Comparison of ENCODE assay signal across 15 cellular contexts in genomic region chr11:125371451-125371935, GRCh38.
DNase-seq lines count a peak whose midpoint lies in the region; ATAC-seq and TF ChIP-seq lines count a peak whose summit lies in the region.
"Had no signal": no experiment of that assay in that cellular context is flagged by ENCODE, and none has a peak within 500 bp of the region (broad histone marks: within the 10 kb centered on the region; RNA-seq: fewer than 3 reads in every experiment).

No MANE protein-coding gene starts in this region.

- H3K9me3 ChIP-seq in SK-N-SH (no peaks in the 10 kb centered on the region), RWPE2 (ENCODE audit: severe bottlenecking) (no peaks in the 10 kb centered on the region), iPS DF 6.9 (ENCODE audit: control insufficient read depth, insufficient read depth, low read length) (no peaks in the 10 kb centered on the region), upper lobe of left lung (no peaks in the 10 kb centered on the region), mucosa of descending colon (no peaks in the 10 kb centered on the region)
- H3K9me3 ChIP-seq: A549, transverse colon had no signal

- no peaks in the 10 kb centered on the region for H3K9me2 ChIP-seq in SK-N-SH

- H3K4me1 ChIP-seq in SK-N-SH (ENCODE audit: control insufficient read depth in 1 of 2, insufficient read depth in 2 of 2, low read depth in 1 of 2, low read length in 1 of 2) (peaks cover 0 to 21% of the 10 kb centered on the region in 2 experiments; a peak in 1 of 4 replicates), RWPE2 (ENCODE audit: insufficient read depth, poor library complexity, severe bottlenecking) (no peaks in the 10 kb centered on the region), iPS DF 6.9 (ENCODE audit: control insufficient read depth, insufficient read depth, low read length) (peaks cover 16% of the 10 kb centered on the region), upper lobe of left lung (peaks cover 3 to 18% (median 15%) of the 10 kb centered on the region in 4 donors), mucosa of descending colon (ENCODE audit: low read depth) (no peaks in the 10 kb centered on the region)
- H3K4me1 ChIP-seq: A549, transverse colon had no signal

- H3K4me2 ChIP-seq in SK-N-SH, result no peak overlapping the region
- H3K4me2 ChIP-seq: A549 had no signal

- ATAC-seq in SK-N-SH treated with all-trans-retinoic acid at 6 μM for 48 hours (no peak), RWPE2 (ENCODE audit: low read depth) (0 out of 3 replicates have a peak, but pooled peaks have one; percentile 20), upper lobe of left lung (ENCODE audit: low FRiP score in 2 of 2) (no peak), mucosa of descending colon (no peak)
- ATAC-seq: A549; activated CD8-positive, alpha-beta memory T cell treated with anti-CD3 and anti-CD28 coated beads, Interleukin-2, amount 10 ng/mL, durations not matched to agents 7 days and 5 days had no signal

- H3F3A ChIP-seq in SK-N-SH (replicated peaks; ENCODE audit: insufficient read depth), result no peaks in the 10 kb centered on the region

- no peak overlapping the region for H3K27ac ChIP-seq in SK-N-SH (ENCODE audit: low read depth in 2 of 2, low read length in 1 of 2)
- H3K27ac ChIP-seq in RWPE2 (ENCODE audit: poor library complexity, severe bottlenecking), result no peak overlapping the region
- H3K27ac ChIP-seq in iPS DF 6.9 (ENCODE audit: low read length), result peak overlapping the region; percentile 25
- H3K27ac ChIP-seq in upper lobe of left lung, result peak overlapping the region; percentile 18 to 43 (median 40)
- H3K27ac ChIP-seq: A549, RWPE1, transverse colon had no signal

- DNase-seq in SK-N-SH (peak; percentile 46), RWPE2 (ENCODE audit: low spot score) (no peak), iPS DF 6.9 (ENCODE audit: low read depth, low spot score) (peak; percentile 81), upper lobe of left lung (no peak), NCI-H2029 treated with DMSO at 0.1 percent for 48 hours (lab: John Stamatoyannopoulos, UW) (no peak), mucosa of descending colon (no peak), NCI-H446 (lab: John Stamatoyannopoulos, UW) (no peak)
- DNase-seq: activated CD8-positive, alpha-beta memory T cell treated with anti-CD3 and anti-CD28 coated beads, Interleukin-2, amount 10 ng/mL, durations not matched to agents 7 days and 5 days; activated naive CD4-positive, alpha-beta T cell treated with anti-CD3 and anti-CD28 coated beads, Interleukin-2, amount 50 U/mL, for 16 hours; NCI-H226; stimulated activated CD8-positive, alpha-beta memory T cell treated with anti-CD3 and anti-CD28 coated beads, Interleukin-4, amount 100 ng/mL, for 48 hours; transverse colon had no signal

- TF ChIP-seq EP300 in SK-N-SH (IDR thresholded peaks at IDR 0.05; ENCODE audit: borderline replicate concordance in 1 of 2, low read depth in 1 of 2, low read length in 1 of 2) (no peak), upper lobe of left lung (IDR thresholded peaks at IDR 0.05) (no peak)

- H4K20me1 ChIP-seq in SK-N-SH (ENCODE audit: insufficient read depth), result no peaks in the 10 kb centered on the region

- 0 out of 2 replicates have a peak, but pooled peaks have one; percentile 5 for TF ChIP-seq RAD21 in SK-N-SH (IDR thresholded peaks at IDR 0.05; ENCODE audit: low read length)

- H3K79me2 ChIP-seq in SK-N-SH (ENCODE audit: insufficient read depth), result no peaks in the 10 kb centered on the region

- H2AFZ ChIP-seq in SK-N-SH (ENCODE audit: low read depth), result no peak overlapping the region

- CTCF ChIA-PET in SK-N-SH (lab: Yijun Ruan, JAX), result interaction anchor here (0.7 to 13.9 kb wide), 13 partner anchors 10 to 280 kb away, joined by 3 to 103 read pairs (median 4); partner anchors contain the start of gene PKNOX2

- intact Hi-C loops in mucosa of descending colon (cut with DNase I, micrococcal nuclease), result no loop called here

- no peaks in the 10 kb centered on the region for H3K36me3 ChIP-seq in SK-N-SH (replicated peaks in 1 of 2; ENCODE audit: control insufficient read depth in 1 of 2, insufficient read depth in 2 of 2, low read length in 1 of 2)
- H3K36me3 ChIP-seq in RWPE2 (ENCODE audit: low read depth), result no peaks in the 10 kb centered on the region
- no peaks in the 10 kb centered on the region for H3K36me3 ChIP-seq in iPS DF 6.9 (ENCODE audit: control insufficient read depth, insufficient read depth, low read length)
- peaks cover 0 to 3% (median 0%) of the 10 kb centered on the region in 4 donors for H3K36me3 ChIP-seq in upper lobe of left lung
- no peaks in the 10 kb centered on the region for H3K36me3 ChIP-seq in mucosa of descending colon (ENCODE audit: low read depth)
- H3K36me3 ChIP-seq: transverse colon had no signal

- TF ChIP-seq POLR2A in upper lobe of left lung (IDR thresholded peaks at IDR 0.05), result no peak

- no peak overlapping the region for H3K9ac ChIP-seq in SK-N-SH

- WGBS in SK-N-SH (ENCODE audit: low lambda C conversion rate), result 71% methylated on average over 9 of the region's 10 CpGs
- WGBS in iPS DF 6.9 (ENCODE audit: insufficient coverage, insufficient read length), result no CpG with 5 or more reads among the region's 10 CpGs
- WGBS in upper lobe of left lung, 2 donors, result 43 to 55% methylated on average over 8 to 9 of the region's 10 CpGs

- H3K27me3 ChIP-seq in SK-N-SH (ENCODE audit: insufficient read depth) (peaks cover 25% of the 10 kb centered on the region), RWPE2 (ENCODE audit: insufficient read depth, poor library complexity, severe bottlenecking) (peaks cover 3% of the 10 kb centered on the region), iPS DF 6.9 (ENCODE audit: control insufficient read depth, insufficient read depth, low read length) (no peaks in the 10 kb centered on the region), upper lobe of left lung (no peaks in the 10 kb centered on the region)

- POLR2A ChIA-PET in SK-N-SH (lab: Yijun Ruan, JAX), result interaction anchor here (1.2 kb wide), 1 partner anchor 259 kb away, joined by 3 read pairs; the partner anchor contains the start of gene TMEM218

- TF ChIP-seq CTCF in SK-N-SH (IDR thresholded peaks at IDR 0.05) (no peak), RWPE2 (IDR thresholded peaks at IDR 0.05; ENCODE audit: poor library complexity, severe bottlenecking) (no peak), upper lobe of left lung (IDR thresholded peaks at IDR 0.05) (no peak), mucosa of descending colon (IDR thresholded peaks at IDR 0.05) (no peak)

- H3K4me3 ChIP-seq in SK-N-SH (ENCODE audit: low read depth in 2 of 2, low read length in 1 of 2), result no peak overlapping the region
- no peak overlapping the region for H3K4me3 ChIP-seq in RWPE2 (ENCODE audit: severe bottlenecking)
- no peak overlapping the region; the same call in 1 of the 2 replicates for H3K4me3 ChIP-seq in iPS DF 6.9 (ENCODE audit: low read length)
- H3K4me3 ChIP-seq in upper lobe of left lung, result no peak overlapping the region
- H3K4me3 ChIP-seq in mucosa of descending colon, result no peak overlapping the region
- H3K4me3 ChIP-seq: A549, transverse colon had no signal

TF ChIP-seq in SK-N-SH, 30 proteins besides CTCF, POLR2A, EP300 and RAD21 (continues in another document):
- TF ChIP-seq USF2 (IDR thresholded peaks at IDR 0.05; ENCODE audit: borderline replicate concordance, low read depth, low read length) (no peak), YY1 (IDR thresholded peaks at IDR 0.05; ENCODE audit: low read depth) (no peak), FOXJ3 (CRISPR knock-in tag; IDR thresholded peaks at IDR 0.05) (no peak), TCF12 (IDR thresholded peaks at IDR 0.05) (no peak)

TF ChIP-seq in SK-N-SH treated with all-trans-retinoic acid at 6 μM for 48 hours, 23 proteins besides CTCF, POLR2A, EP300 and RAD21 (continues in another document):
- TF ChIP-seq CREB5 (CRISPR knock-in tag; IDR thresholded peaks at IDR 0.05; ENCODE audit: low read depth) (no peak), TOX (CRISPR knock-in tag; IDR thresholded peaks at IDR 0.05; ENCODE audit: borderline replicate concordance) (no peak), POU6F1 (CRISPR knock-in tag; IDR thresholded peaks at IDR 0.05; ENCODE audit: borderline replicate concordance, low read depth) (no peak), GLIS3 (CRISPR knock-in tag; IDR thresholded peaks at IDR 0.05) (no peak), ZFP3 (CRISPR knock-in tag; IDR thresholded peaks at IDR 0.05) (no peak), TCF4 (CRISPR knock-in tag; IDR thresholded peaks at IDR 0.05; ENCODE audit: borderline replicate concordance) (no peak), ISL1 (CRISPR knock-in tag; IDR thresholded peaks at IDR 0.05) (no peak), ZNF8 (CRISPR knock-in tag; IDR thresholded peaks at IDR 0.05) (no peak)

Comparison
In these comparisons a context has a peak if more than half of its experiments do, and no peak if none do; other contexts are left out.
1. DNase-seq: peak in SK-N-SH (single experiment) and iPS DF 6.9 (single experiment); none in RWPE2 (single experiment), upper lobe of left lung (0 of 2), NCI-H2029 treated with DMSO at 0.1 percent for 48 hours (single experiment), mucosa of descending colon (0 of 3) and NCI-H446 (0 of 2).
2. H3K27ac ChIP-seq: peak in iPS DF 6.9 (single experiment) and upper lobe of left lung (4 of 4); none in SK-N-SH (0 of 2) and RWPE2 (single experiment).